ENCODE assay signal across 30 cellular contexts in the genomic region with DNA sequence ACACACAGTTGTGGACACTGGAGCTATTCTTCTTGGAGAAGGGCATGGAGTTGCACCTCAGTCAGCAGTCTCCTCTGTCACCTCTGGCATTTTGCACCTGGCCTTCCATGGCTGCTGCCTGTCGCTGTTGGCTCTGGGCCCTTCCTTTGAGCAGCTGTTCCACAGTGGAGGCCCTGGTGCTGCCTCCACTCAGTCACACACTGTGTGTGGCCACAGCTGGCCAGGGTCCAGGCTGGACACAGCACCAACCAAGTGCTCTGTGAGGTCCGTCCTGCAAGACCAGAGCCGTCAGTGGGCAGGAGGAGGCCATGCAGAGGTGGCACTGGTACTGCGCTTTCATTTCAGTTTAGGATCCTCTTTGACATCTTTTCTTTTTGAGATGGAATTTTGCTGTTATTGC.
"Had no signal": no experiment of that assay in that cellular context is flagged by ENCODE, and none has a peak within 500 bp of the region (broad histone marks: within the 10 kb centered on the region; RNA-seq: fewer than 3 reads in every experiment).

No MANE protein-coding gene starts in this region.

- H3K36me3 ChIP-seq: adrenal gland, esophagus muscularis mucosa, heart left ventricle, neutrophil, ovary, prostate gland, sigmoid colon, upper lobe of left lung, vagina had no signal

- H3K4me3 ChIP-seq: adrenal gland, body of pancreas, esophagus muscularis mucosa, heart left ventricle, mucosa of descending colon, ovary, prostate gland, sigmoid colon, smooth muscle cell, upper lobe of left lung, vagina had no signal

- H3K9me3 ChIP-seq: adrenal gland, body of pancreas, esophagus muscularis mucosa, heart left ventricle, mucosa of descending colon, neutrophil, ovary, prostate gland, sigmoid colon, upper lobe of left lung, vagina had no signal

- H3K27ac ChIP-seq: adrenal gland, body of pancreas, esophagus muscularis mucosa, foreskin keratinocyte, heart left ventricle, neutrophil, ovary, prostate gland, sigmoid colon, upper lobe of left lung, vagina had no signal

- H3K27me3 ChIP-seq: adrenal gland, body of pancreas, neutrophil, ovary, upper lobe of left lung, vagina had no signal

- DNase-seq: activated CD4-positive, alpha-beta memory T cell treated with anti-CD3 and anti-CD28 coated beads for 36 hours; activated CD4-positive, alpha-beta T cell treated with anti-CD3 and anti-CD28 coated beads, Interleukin-2, amount 10 ng/mL, durations not matched to agents 24 days and 14 days; activated CD4-positive, CD25-positive, alpha-beta regulatory T cell treated with anti-CD3 and anti-CD28 coated beads, Interleukin-2, amount 50 U/mL, for 72 hours; activated CD8-positive, alpha-beta memory T cell treated with anti-CD3 and anti-CD28 coated beads, Interleukin-2, amount 50 U/mL, for 4 hours; activated effector memory CD4-positive, alpha-beta T cell treated with anti-CD3 and anti-CD28 coated beads, Interleukin-2, amount 50 U/mL, for 16 hours; activated naive CD4-positive, alpha-beta T cell treated with anti-CD3 and anti-CD28 coated beads for 36 hours; activated naive CD8-positive, alpha-beta T cell treated with anti-CD3 and anti-CD28 coated beads for 36 hours; activated T-cell treated with anti-CD3 and anti-CD28 coated beads, Interleukin-2, amount 50 U/mL, for 1 hour; adrenal gland; aorta; body of pancreas; dermis blood vessel endothelial cell; effector CD4-positive, alpha-beta T cell; foreskin keratinocyte; heart left ventricle; mucosa of descending colon; ovary; retina; sigmoid colon; stimulated activated CD4-positive, alpha-beta T cell treated with anti-CD3 and anti-CD28 coated beads, Interleukin-1b, Interleukin-23, amount 100 ng/mL, for 48 hours; stimulated activated CD4-positive, alpha-beta T cell treated with anti-CD3 and anti-CD28 coated beads, Interleukin-4, amount 100 ng/mL, for 4 hours; stimulated activated CD8-positive, alpha-beta memory T cell treated with anti-CD3 and anti-CD28 coated beads, Interleukin-4, amount 100 ng/mL, for 48 hours; stimulated activated naive CD8-positive, alpha-beta T cell treated with anti-CD3 and anti-CD28 coated beads, Interleukin-15, amount 100 ng/mL, for 72 hours; substantia nigra had no signal

- H3K4me1 ChIP-seq: adrenal gland, body of pancreas, esophagus muscularis mucosa, foreskin keratinocyte, heart left ventricle, prostate gland, sigmoid colon, upper lobe of left lung, vagina had no signal

- H3K4me2 ChIP-seq: smooth muscle cell had no signal
